23 cellular contexts compared by ENCODE assay signal in the genomic region with DNA sequence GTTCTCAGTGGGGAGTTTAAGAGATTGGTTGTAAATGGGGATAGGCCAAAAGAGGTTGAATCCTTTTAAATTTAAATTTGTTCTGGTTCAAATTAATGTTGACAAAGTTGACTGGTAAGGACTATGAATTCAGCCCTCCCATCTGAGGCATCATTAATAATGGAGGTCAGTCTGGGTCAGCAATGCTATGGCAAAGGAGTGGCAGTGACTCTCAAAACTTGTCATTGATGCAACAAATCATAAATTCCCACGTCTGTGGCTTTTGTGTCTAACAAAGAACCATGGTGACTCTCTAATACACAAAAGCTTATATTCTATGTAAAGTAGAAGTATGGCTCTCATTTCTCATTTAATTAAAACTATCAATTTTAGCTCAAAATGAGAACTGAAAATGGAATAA. TPM values are rescaled to one million over a fixed set of nuclear protein-coding genes. Genes with fewer than 3 reads are reported as not detected.
DNase-seq lines count a peak whose midpoint lies in the region; ATAC-seq and TF ChIP-seq lines count a peak whose summit lies in the region.
"Had no signal": no experiment of that assay in that cellular context is flagged by ENCODE, and none has a peak within 500 bp of the region (broad histone marks: within the 10 kb centered on the region; RNA-seq: fewer than 3 reads in every experiment).

No MANE protein-coding gene starts in this region.

- no peak overlapping the region for H3K4me3 Mint-ChIP-seq in activated naive CD4-positive, alpha-beta T cell treated with anti-CD3 and anti-CD28 coated beads for 36 hours
- no peak overlapping the region for H3K4me3 Mint-ChIP-seq in activated CD4-positive, alpha-beta memory T cell treated with anti-CD3 and anti-CD28 coated beads, Interleukin-2, amount 10 ng/mL, durations not matched to agents 7 days and 5 days
- H3K4me3 Mint-ChIP-seq in effector memory CD8-positive, alpha-beta T cell, result no peak overlapping the region
- no peak overlapping the region for H3K4me3 Mint-ChIP-seq in type B pancreatic cell

- CTCF ChIA-PET in activated naive CD4-positive, alpha-beta T cell treated with anti-CD3 and anti-CD28 coated beads for 36 hours (lab: Charles Lee), result interaction anchor here (0.7 to 2.4 kb wide), 9 partner anchors 8 to 66 kb away, joined by 3 to 13 read pairs (median 4); a partner anchor contains a TSS
- CTCF ChIA-PET in activated CD4-positive, alpha-beta memory T cell treated with anti-CD3 and anti-CD28 coated beads, Interleukin-2, amount 10 ng/mL, durations not matched to agents 7 days and 5 days (lab: Charles Lee), result interaction anchor here (0.8 to 1.2 kb wide), 3 partner anchors 9 to 62 kb away, joined by 3 to 7 read pairs (median 3); no protein-coding TSS in a partner anchor
- CTCF ChIA-PET in RWPE1 (lab: Yijun Ruan, JAX), result no interaction called here

- DNase-seq in activated naive CD4-positive, alpha-beta T cell treated with anti-CD3 and anti-CD28 coated beads for 36 hours, result no peak
- no peak for DNase-seq in activated naive CD4-positive, alpha-beta T cell treated with anti-CD3 and anti-CD28 coated beads, Interleukin-2, amount 50 U/mL, for 16 hours
- no peak for DNase-seq in activated CD4-positive, alpha-beta memory T cell treated with anti-CD3 and anti-CD28 coated beads, Interleukin-2, amount 10 ng/mL, durations not matched to agents 7 days and 5 days
- no peak for DNase-seq in effector memory CD8-positive, alpha-beta T cell
- DNase-seq in type B pancreatic cell (ENCODE audit: extremely low spot score, unreplicated experiment) (no peak), RWPE1 (ENCODE audit: low spot score) (no peak), AG08395 (ENCODE audit: low spot score) (no peak)
- DNase-seq: activated CD4-positive, alpha-beta T cell treated with anti-CD3 and anti-CD28 coated beads for 48 hours; body of pancreas; foreskin melanocyte; HCEC 1CT; Kasumi-1; mesenchymal stem cell; NCI-H187; NCI-H524 treated with DMSO at 0.1 percent for 48 hours; nucleus accumbens; stimulated activated CD8-positive, alpha-beta memory T cell treated with anti-CD3 and anti-CD28 coated beads, Interleukin-4, amount 100 ng/mL, for 48 hours had no signal

- peak overlapping the region; percentile 97 for H3K27ac Mint-ChIP-seq in activated naive CD4-positive, alpha-beta T cell treated with anti-CD3 and anti-CD28 coated beads for 36 hours
- peak overlapping the region; percentile 75 for H3K27ac Mint-ChIP-seq in activated CD4-positive, alpha-beta memory T cell treated with anti-CD3 and anti-CD28 coated beads, Interleukin-2, amount 10 ng/mL, durations not matched to agents 7 days and 5 days
- peak overlapping the region; percentile 95 to 99 for H3K27ac Mint-ChIP-seq in effector memory CD8-positive, alpha-beta T cell
- H3K27ac Mint-ChIP-seq in type B pancreatic cell, result peak overlapping the region; percentile 86

- no peak overlapping the region for H3K27ac ChIP-seq in RWPE1
- H3K27ac ChIP-seq: BLaER1 treated with 17β-estradiol and CSF1 and Interleukin-3, amounts not matched to agents 10 nM and 100 nM; body of pancreas; HL-60; suprapubic skin had no signal

- TF ChIP-seq CTCF in type B pancreatic cell (conservative IDR thresholded peaks at IDR 0.05) (no peak), RWPE1 (conservative IDR thresholded peaks at IDR 0.05; ENCODE audit: low read depth) (no peak)

- H3K4me1 Mint-ChIP-seq in activated naive CD4-positive, alpha-beta T cell treated with anti-CD3 and anti-CD28 coated beads for 36 hours (ENCODE audit: low read depth), result peaks cover 95% of the 10 kb centered on the region
- peaks cover 96% of the 10 kb centered on the region for H3K4me1 Mint-ChIP-seq in activated CD4-positive, alpha-beta memory T cell treated with anti-CD3 and anti-CD28 coated beads, Interleukin-2, amount 10 ng/mL, durations not matched to agents 7 days and 5 days
- peaks cover 44 to 81% of the 10 kb centered on the region in 2 donors for H3K4me1 Mint-ChIP-seq in effector memory CD8-positive, alpha-beta T cell (ENCODE audit: low read depth in 2 of 2)
- no peaks in the 10 kb centered on the region for H3K4me1 Mint-ChIP-seq in type B pancreatic cell (ENCODE audit: unreplicated experiment)

- intact Hi-C loops in activated naive CD4-positive, alpha-beta T cell treated with anti-CD3 and anti-CD28 coated beads for 36 hours (cut with micrococcal nuclease), result loop anchor here (5.0 kb wide), 1 partner anchor 725 kb away; a partner anchor contains a TSS

- ATAC-seq in effector memory CD8-positive, alpha-beta T cell (replicated peaks), result no peak
- ATAC-seq: body of pancreas, left lobe of liver had no signal

- H3K36me3 Mint-ChIP-seq in activated naive CD4-positive, alpha-beta T cell treated with anti-CD3 and anti-CD28 coated beads for 36 hours (ENCODE audit: low read depth), result peaks cover 30% of the 10 kb centered on the region
- peaks cover 90% of the 10 kb centered on the region for H3K36me3 Mint-ChIP-seq in activated CD4-positive, alpha-beta memory T cell treated with anti-CD3 and anti-CD28 coated beads, Interleukin-2, amount 10 ng/mL, durations not matched to agents 7 days and 5 days (ENCODE audit: low read depth)
- peaks cover 39% of the 10 kb centered on the region for H3K36me3 Mint-ChIP-seq in effector memory CD8-positive, alpha-beta T cell (ENCODE audit: insufficient read depth)
- no peaks in the 10 kb centered on the region for H3K36me3 Mint-ChIP-seq in type B pancreatic cell

- POLR2A ChIA-PET in activated CD4-positive, alpha-beta memory T cell treated with anti-CD3 and anti-CD28 coated beads, Interleukin-2, amount 10 ng/mL, durations not matched to agents 7 days and 5 days (lab: Charles Lee), result interaction anchor here (0.9 to 2.8 kb wide), 7 partner anchors 8 to 64 kb away, joined by 3 to 17 read pairs (median 8); a partner anchor contains a TSS
- POLR2A ChIA-PET in RWPE1 (lab: Yijun Ruan, JAX; ENCODE audit: low non-redundant PET), result no interaction called here

- H3K27me3 Mint-ChIP-seq in activated naive CD4-positive, alpha-beta T cell treated with anti-CD3 and anti-CD28 coated beads for 36 hours (ENCODE audit: low read depth), result no peaks in the 10 kb centered on the region
- H3K27me3 Mint-ChIP-seq in activated CD4-positive, alpha-beta memory T cell treated with anti-CD3 and anti-CD28 coated beads, Interleukin-2, amount 10 ng/mL, durations not matched to agents 7 days and 5 days, result no peaks in the 10 kb centered on the region
- H3K27me3 Mint-ChIP-seq in effector memory CD8-positive, alpha-beta T cell, result no peaks in the 10 kb centered on the region
- H3K27me3 Mint-ChIP-seq in type B pancreatic cell, result peaks cover 3% of the 10 kb centered on the region

- H3K9me3 Mint-ChIP-seq in activated naive CD4-positive, alpha-beta T cell treated with anti-CD3 and anti-CD28 coated beads for 36 hours, result no peaks in the 10 kb centered on the region
- peaks cover 4% of the 10 kb centered on the region for H3K9me3 Mint-ChIP-seq in activated CD4-positive, alpha-beta memory T cell treated with anti-CD3 and anti-CD28 coated beads, Interleukin-2, amount 10 ng/mL, durations not matched to agents 7 days and 5 days
- H3K9me3 Mint-ChIP-seq in effector memory CD8-positive, alpha-beta T cell, result peaks cover 0 to 8% of the 10 kb centered on the region in 2 donors
- H3K9me3 Mint-ChIP-seq in type B pancreatic cell, result no peaks in the 10 kb centered on the region

RNA-seq across cellular contexts. Expression of a gene that starts 12.1 kb away (rescaled TPM):
- total RNA-seq in activated naive CD4-positive, alpha-beta T cell treated with anti-CD3 and anti-CD28 coated beads for 36 hours, result 100 to 1,000 TPM; 394 to 397 TPM
- total RNA-seq in activated CD4-positive, alpha-beta memory T cell treated with anti-CD3 and anti-CD28 coated beads, Interleukin-2, amount 10 ng/mL, durations not matched to agents 7 days and 5 days, result 10 to 100 TPM; 36.6 to 38.7 TPM
- total RNA-seq in type B pancreatic cell (ENCODE audit: low replicate concordance), result 2.2 and 3.3 TPM in 2 replicates
- total RNA-seq: body of pancreas, chondrocyte, SK-MEL-5 had no signal
